Comparison of ENCODE assay signal across 1 cellular context in the genomic region with DNA sequence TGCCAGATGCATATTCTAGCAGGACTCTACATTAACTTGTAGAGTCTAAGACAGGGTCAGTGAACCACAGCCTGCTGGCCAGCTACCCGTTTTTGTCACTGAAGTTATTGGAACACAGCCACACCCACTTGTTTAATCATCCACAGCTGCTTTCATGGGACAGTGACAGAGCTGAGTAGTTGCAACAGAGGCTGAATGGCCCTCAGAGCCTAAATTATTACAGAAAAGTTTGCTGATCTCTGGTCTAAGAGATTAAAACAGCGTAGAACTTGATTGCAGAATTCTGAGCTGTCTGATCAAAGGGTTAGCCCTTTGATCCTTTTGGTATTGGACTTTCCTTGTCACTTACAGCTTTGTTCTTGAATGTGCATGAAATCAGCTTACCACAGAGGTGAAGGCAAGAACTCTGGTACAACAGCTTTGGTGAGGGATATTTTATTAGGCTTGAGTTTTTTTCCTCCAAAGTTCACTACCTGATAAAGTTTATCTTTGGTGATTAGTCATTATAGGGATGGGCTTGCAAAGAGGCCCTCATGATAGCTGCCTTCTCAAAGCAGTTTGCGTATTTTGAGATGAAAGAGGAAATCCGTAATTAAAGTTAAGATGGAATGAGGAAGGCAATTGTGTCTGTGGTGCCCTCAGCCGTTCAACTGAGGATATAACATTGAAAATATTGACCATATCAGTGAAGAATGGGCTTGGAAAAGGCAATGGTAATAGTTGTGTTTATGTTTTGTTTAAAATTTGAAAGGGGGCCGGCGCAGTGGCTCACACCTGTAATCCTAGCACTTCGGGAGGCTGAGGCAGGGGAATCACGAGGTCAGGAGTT.
TF ChIP-seq lines count a peak whose summit lies in the region.

No MANE protein-coding gene starts in this region.

TF ChIP-seq in HepG2, 621 proteins besides CTCF, POLR2A, EP300 and RAD21 (continued from another document and continues in another):
- TF ChIP-seq, protein P1, sequence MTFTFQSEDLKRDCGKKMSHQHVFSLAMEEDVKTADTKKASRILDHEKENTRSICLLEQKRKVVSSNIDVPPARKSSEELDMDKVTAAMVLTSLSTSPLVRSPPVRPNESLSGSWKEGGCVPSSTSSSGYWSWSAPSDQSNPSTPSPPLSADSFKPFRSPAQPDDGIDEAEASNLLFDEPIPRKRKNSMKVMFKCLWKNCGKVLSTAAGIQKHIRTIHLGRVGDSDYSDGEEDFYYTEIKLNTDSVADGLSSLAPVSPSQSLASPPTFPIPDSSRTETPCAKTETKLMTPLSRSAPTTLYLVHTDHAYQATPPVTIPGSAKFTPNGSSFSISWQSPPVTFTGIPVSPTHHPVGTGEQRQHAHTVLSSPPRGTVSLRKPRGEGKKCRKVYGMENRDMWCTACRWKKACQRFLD (CRISPR knock-in tag; IDR thresholded peaks at IDR 0.05; ENCODE audit: borderline replicate concordance): no peak
- TF ChIP-seq BCL6 (CRISPR knock-in tag; IDR thresholded peaks at IDR 0.05) (peak; percentile 59; the same call in 1 of the 2 replicates), ZNF776 (CRISPR knock-in tag; IDR thresholded peaks at IDR 0.05) (no peak), ZMYM2 (CRISPR knock-in tag; IDR thresholded peaks at IDR 0.05) (no peak), FOSL1 (CRISPR knock-in tag; IDR thresholded peaks at IDR 0.05; ENCODE audit: borderline replicate concordance) (no peak), ZNF615 (CRISPR knock-in tag; IDR thresholded peaks at IDR 0.05; ENCODE audit: borderline replicate concordance) (no peak), THAP7 (CRISPR knock-in tag; IDR thresholded peaks at IDR 0.05) (no peak), TGIF2 (CRISPR knock-in tag; IDR thresholded peaks at IDR 0.05) (peak; percentile 67), CHD4 (IDR thresholded peaks at IDR 0.05; ENCODE audit: borderline replicate concordance, low read length) (no peak; the same call in 1 of the 2 replicates), MXD4 (CRISPR knock-in tag; IDR thresholded peaks at IDR 0.05) (no peak), PCBP2 (optimal IDR thresholded peaks at IDR 0.05; ENCODE audit: low read depth, low read length, poor library complexity, severe bottlenecking) (no peak), ATF1 (CRISPR knock-in tag; IDR thresholded peaks at IDR 0.05) (no peak), CREM (IDR thresholded peaks at IDR 0.05) (peak; percentile 80; the same call in 1 of the 2 replicates), CREM (CRISPR knock-in tag; IDR thresholded peaks at IDR 0.05) (no peak), NONO (IDR thresholded peaks at IDR 0.05) (no peak), NONO (CRISPR knock-in tag; conservative IDR thresholded peaks at IDR 0.05) (0 out of 2 replicates have a peak, but pooled peaks have one; percentile 17), ZNF430 (CRISPR knock-in tag; IDR thresholded peaks at IDR 0.05) (no peak), ZNF557 (CRISPR knock-in tag; IDR thresholded peaks at IDR 0.05) (no peak), FIP1L1 (IDR thresholded peaks at IDR 0.05; ENCODE audit: borderline replicate concordance, insufficient read depth, low read depth, low read length) (no peak), ZNF816 (CRISPR knock-in tag; IDR thresholded peaks at IDR 0.05; ENCODE audit: borderline replicate concordance) (no peak), TBP (CRISPR knock-in tag; IDR thresholded peaks at IDR 0.05) (no peak), PHF21A (CRISPR knock-in tag; IDR thresholded peaks at IDR 0.05) (peak; percentile 58; the same call in 1 of the 2 replicates), ZFP1 (CRISPR knock-in tag; IDR thresholded peaks at IDR 0.05) (no peak), CCDC6 (CRISPR knock-in tag; IDR thresholded peaks at IDR 0.05) (0 out of 2 replicates have a peak, but pooled peaks have one; percentile 33), KLF15 (CRISPR knock-in tag; IDR thresholded peaks at IDR 0.05; ENCODE audit: borderline replicate concordance) (no peak), SOX13 (IDR thresholded peaks at IDR 0.05) (0 out of 2 replicates have a peak, but pooled peaks have one; percentile 28), SOX13 (CRISPR knock-in tag; conservative IDR thresholded peaks at IDR 0.05 in 1 of 2, IDR thresholded peaks at IDR 0.05 in 1 of 2) (peak in 1 of 2 experiments; percentile 70; a peak in 2 of 4 replicates), NFKBIZ (CRISPR knock-in tag; IDR thresholded peaks at IDR 0.05) (no peak), MAFF (IDR thresholded peaks at IDR 0.05; ENCODE audit: low read depth, low read length) (no peak), ZNF180 (CRISPR knock-in tag; IDR thresholded peaks at IDR 0.05; ENCODE audit: borderline replicate concordance, low read depth) (no peak), MEIS1 (CRISPR knock-in tag; IDR thresholded peaks at IDR 0.05; ENCODE audit: borderline replicate concordance) (no peak), ZNF496 (CRISPR knock-in tag; IDR thresholded peaks at IDR 0.05; ENCODE audit: insufficient replicate concordance) (no peak), HDAC1 (CRISPR knock-in tag; IDR thresholded peaks at IDR 0.05) (0 out of 2 replicates have a peak, but pooled peaks have one; percentile 17), ZNF292 (CRISPR knock-in tag; IDR thresholded peaks at IDR 0.05; ENCODE audit: borderline replicate concordance, low read depth) (peak; percentile 53; the same call in 1 of the 2 replicates), CBX5 (CRISPR knock-in tag; IDR thresholded peaks at IDR 0.05; ENCODE audit: borderline replicate concordance) (no peak), YEATS2 (CRISPR knock-in tag; IDR thresholded peaks at IDR 0.05; ENCODE audit: borderline replicate concordance) (no peak), ZNF20 (CRISPR knock-in tag; IDR thresholded peaks at IDR 0.05) (no peak), NFIC (IDR thresholded peaks at IDR 0.05; ENCODE audit: low read length) (peak; percentile 63; the same call in 1 of the 2 replicates)
- TF ChIP-seq, protein P2, sequence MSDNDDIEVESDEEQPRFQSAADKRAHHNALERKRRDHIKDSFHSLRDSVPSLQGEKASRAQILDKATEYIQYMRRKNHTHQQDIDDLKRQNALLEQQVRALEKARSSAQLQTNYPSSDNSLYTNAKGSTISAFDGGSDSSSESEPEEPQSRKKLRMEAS (IDR thresholded peaks at IDR 0.05): no peak
- TF ChIP-seq, protein P3, sequence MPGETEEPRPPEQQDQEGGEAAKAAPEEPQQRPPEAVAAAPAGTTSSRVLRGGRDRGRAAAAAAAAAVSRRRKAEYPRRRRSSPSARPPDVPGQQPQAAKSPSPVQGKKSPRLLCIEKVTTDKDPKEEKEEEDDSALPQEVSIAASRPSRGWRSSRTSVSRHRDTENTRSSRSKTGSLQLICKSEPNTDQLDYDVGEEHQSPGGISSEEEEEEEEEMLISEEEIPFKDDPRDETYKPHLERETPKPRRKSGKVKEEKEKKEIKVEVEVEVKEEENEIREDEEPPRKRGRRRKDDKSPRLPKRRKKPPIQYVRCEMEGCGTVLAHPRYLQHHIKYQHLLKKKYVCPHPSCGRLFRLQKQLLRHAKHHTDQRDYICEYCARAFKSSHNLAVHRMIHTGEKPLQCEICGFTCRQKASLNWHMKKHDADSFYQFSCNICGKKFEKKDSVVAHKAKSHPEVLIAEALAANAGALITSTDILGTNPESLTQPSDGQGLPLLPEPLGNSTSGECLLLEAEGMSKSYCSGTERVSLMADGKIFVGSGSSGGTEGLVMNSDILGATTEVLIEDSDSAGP (CRISPR knock-in tag; IDR thresholded peaks at IDR 0.05; ENCODE audit: borderline replicate concordance): no peak
- TF ChIP-seq, protein P4, sequence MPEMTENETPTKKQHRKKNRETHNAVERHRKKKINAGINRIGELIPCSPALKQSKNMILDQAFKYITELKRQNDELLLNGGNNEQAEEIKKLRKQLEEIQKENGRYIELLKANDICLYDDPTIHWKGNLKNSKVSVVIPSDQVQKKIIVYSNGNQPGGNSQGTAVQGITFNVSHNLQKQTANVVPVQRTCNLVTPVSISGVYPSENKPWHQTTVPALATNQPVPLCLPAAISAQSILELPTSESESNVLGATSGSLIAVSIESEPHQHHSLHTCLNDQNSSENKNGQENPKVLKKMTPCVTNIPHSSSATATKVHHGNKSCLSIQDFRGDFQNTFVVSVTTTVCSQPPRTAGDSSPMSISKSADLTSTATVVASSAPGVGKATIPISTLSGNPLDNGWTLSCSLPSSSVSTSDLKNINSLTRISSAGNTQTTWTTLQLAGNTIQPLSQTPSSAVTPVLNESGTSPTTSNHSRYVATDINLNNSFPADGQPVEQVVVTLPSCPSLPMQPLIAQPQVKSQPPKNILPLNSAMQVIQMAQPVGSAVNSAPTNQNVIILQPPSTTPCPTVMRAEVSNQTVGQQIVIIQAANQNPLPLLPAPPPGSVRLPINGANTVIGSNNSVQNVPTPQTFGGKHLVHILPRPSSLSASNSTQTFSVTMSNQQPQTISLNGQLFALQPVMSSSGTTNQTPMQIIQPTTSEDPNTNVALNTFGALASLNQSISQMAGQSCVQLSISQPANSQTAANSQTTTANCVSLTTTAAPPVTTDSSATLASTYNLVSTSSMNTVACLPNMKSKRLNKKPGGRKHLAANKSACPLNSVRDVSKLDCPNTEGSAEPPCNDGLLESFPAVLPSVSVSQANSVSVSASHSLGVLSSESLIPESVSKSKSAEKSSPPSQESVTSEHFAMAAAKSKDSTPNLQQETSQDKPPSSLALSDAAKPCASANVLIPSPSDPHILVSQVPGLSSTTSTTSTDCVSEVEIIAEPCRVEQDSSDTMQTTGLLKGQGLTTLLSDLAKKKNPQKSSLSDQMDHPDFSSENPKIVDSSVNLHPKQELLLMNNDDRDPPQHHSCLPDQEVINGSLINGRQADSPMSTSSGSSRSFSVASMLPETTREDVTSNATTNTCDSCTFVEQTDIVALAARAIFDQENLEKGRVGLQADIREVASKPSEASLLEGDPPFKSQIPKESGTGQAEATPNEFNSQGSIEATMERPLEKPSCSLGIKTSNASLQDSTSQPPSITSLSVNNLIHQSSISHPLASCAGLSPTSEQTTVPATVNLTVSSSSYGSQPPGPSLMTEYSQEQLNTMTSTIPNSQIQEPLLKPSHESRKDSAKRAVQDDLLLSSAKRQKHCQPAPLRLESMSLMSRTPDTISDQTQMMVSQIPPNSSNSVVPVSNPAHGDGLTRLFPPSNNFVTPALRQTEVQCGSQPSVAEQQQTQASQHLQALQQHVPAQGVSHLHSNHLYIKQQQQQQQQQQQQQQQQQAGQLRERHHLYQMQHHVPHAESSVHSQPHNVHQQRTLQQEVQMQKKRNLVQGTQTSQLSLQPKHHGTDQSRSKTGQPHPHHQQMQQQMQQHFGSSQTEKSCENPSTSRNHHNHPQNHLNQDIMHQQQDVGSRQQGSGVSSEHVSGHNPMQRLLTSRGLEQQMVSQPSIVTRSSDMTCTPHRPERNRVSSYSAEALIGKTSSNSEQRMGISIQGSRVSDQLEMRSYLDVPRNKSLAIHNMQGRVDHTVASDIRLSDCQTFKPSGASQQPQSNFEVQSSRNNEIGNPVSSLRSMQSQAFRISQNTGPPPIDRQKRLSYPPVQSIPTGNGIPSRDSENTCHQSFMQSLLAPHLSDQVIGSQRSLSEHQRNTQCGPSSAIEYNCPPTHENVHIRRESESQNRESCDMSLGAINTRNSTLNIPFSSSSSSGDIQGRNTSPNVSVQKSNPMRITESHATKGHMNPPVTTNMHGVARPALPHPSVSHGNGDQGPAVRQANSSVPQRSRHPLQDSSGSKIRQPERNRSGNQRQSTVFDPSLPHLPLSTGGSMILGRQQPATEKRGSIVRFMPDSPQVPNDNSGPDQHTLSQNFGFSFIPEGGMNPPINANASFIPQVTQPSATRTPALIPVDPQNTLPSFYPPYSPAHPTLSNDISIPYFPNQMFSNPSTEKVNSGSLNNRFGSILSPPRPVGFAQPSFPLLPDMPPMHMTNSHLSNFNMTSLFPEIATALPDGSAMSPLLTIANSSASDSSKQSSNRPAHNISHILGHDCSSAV (CRISPR knock-in tag; IDR thresholded peaks at IDR 0.05; ENCODE audit: borderline replicate concordance): no peak
- TF ChIP-seq, protein P5, sequence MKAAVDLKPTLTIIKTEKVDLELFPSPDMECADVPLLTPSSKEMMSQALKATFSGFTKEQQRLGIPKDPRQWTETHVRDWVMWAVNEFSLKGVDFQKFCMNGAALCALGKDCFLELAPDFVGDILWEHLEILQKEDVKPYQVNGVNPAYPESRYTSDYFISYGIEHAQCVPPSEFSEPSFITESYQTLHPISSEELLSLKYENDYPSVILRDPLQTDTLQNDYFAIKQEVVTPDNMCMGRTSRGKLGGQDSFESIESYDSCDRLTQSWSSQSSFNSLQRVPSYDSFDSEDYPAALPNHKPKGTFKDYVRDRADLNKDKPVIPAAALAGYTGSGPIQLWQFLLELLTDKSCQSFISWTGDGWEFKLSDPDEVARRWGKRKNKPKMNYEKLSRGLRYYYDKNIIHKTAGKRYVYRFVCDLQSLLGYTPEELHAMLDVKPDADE (CRISPR knock-in tag; IDR thresholded peaks at IDR 0.05): no peak
- TF ChIP-seq, protein P6, sequence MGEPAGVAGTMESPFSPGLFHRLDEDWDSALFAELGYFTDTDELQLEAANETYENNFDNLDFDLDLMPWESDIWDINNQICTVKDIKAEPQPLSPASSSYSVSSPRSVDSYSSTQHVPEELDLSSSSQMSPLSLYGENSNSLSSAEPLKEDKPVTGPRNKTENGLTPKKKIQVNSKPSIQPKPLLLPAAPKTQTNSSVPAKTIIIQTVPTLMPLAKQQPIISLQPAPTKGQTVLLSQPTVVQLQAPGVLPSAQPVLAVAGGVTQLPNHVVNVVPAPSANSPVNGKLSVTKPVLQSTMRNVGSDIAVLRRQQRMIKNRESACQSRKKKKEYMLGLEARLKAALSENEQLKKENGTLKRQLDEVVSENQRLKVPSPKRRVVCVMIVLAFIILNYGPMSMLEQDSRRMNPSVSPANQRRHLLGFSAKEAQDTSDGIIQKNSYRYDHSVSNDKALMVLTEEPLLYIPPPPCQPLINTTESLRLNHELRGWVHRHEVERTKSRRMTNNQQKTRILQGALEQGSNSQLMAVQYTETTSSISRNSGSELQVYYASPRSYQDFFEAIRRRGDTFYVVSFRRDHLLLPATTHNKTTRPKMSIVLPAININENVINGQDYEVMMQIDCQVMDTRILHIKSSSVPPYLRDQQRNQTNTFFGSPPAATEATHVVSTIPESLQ (CRISPR knock-in tag; conservative IDR thresholded peaks at IDR 0.05): no peak
